In the genomic region with DNA sequence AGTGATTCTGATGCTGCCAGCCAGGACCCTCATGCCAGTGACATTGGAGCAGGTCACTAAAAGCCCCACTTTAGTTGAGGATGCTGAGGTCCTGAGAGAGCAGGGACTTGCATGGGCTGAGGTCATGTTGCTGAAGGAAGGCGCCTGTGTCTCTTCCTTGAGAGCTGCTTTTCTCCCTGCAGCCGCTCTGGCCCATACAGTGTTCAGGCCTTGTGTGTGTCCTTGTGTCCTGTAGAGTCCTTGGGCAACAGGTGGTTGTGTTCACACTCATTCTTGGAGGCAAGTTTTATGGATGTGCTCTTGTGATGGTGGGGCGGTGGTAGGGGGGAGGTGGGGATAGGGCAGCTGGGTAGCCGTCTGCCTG, we compare ENCODE assay signal across 14 cellular contexts. TPM values are rescaled to one million over a fixed set of nuclear protein-coding genes. Genes with fewer than 3 reads are reported as not detected.
DNase-seq lines count a peak whose midpoint lies in the region; ATAC-seq and TF ChIP-seq lines count a peak whose summit lies in the region.
"Had no signal": no experiment of that assay in that cellular context is flagged by ENCODE, and none has a peak within 500 bp of the region (broad histone marks: within the 10 kb centered on the region; RNA-seq: fewer than 3 reads in every experiment).

No MANE protein-coding gene starts in this region.

- no peaks in the 10 kb centered on the region for H3K27me3 Mint-ChIP-seq in activated naive CD8-positive, alpha-beta T cell
- no peaks in the 10 kb centered on the region for H3K27me3 Mint-ChIP-seq in natural killer cell treated with Interleukin-12 subunit alpha and Interleukin-12 subunit beta and Interleukin-15 and Interleukin-18, amount 100 ng/mL, for 72 hours

- H3K27ac ChIP-seq in left ventricle myocardium inferior (replicated peaks): peak overlapping the region; percentile 58
- no peak overlapping the region for H3K27ac ChIP-seq in A673 (ENCODE audit: low read depth, low read length, poor library complexity, severe bottlenecking)

- intact Hi-C loops in left ventricle myocardium inferior (cut with micrococcal nuclease) (no loop called here), cardiac septum (cut with DNase I) (no loop called here), A673 (cut with micrococcal nuclease; ENCODE audit: unreplicated experiment) (no loop called here)

- no peak for ATAC-seq in natural killer cell treated with Interleukin-12 subunit alpha and Interleukin-12 subunit beta and Interleukin-15 and Interleukin-18, amount 100 ng/mL, for 72 hours
- ATAC-seq in GM21723 (IDR thresholded peaks at IDR 0.05; ENCODE audit: unreplicated experiment): no peak
- ATAC-seq: PC-3 had no signal

- H3K27me3 ChIP-seq in left ventricle myocardium inferior (ENCODE audit: low read depth) (no peaks in the 10 kb centered on the region), A673 (replicated peaks; ENCODE audit: insufficient read depth, low read depth, low read length, poor library complexity) (no peaks in the 10 kb centered on the region)
- H3K27me3 ChIP-seq: BE2C had no signal

- peak overlapping the region; percentile 90 for H3K27ac Mint-ChIP-seq in activated naive CD8-positive, alpha-beta T cell
- peak overlapping the region; percentile 47 to 79 for H3K27ac Mint-ChIP-seq in natural killer cell treated with Interleukin-12 subunit alpha and Interleukin-12 subunit beta and Interleukin-15 and Interleukin-18, amount 100 ng/mL, for 72 hours
- H3K27ac Mint-ChIP-seq: mesothelial cell of epicardium had no signal

- DNase-seq in left ventricle myocardium inferior (no peak), cardiac septum (ENCODE audit: low spot score) (no peak), ACHN (no peak), ecto neural progenitor cell (ENCODE audit: low spot score) (no peak), A673 (ENCODE audit: low spot score) (no peak)
- no peak for DNase-seq in natural killer cell treated with Interleukin-12 subunit alpha and Interleukin-12 subunit beta and Interleukin-15 and Interleukin-18, amount 100 ng/mL, for 72 hours (ENCODE audit: low spot score)
- DNase-seq: anterior cingulate cortex, BE2C, NCI-H1436 treated with DMSO at 0.1 percent for 48 hours, PC-3 had no signal

- H3K9me3 Mint-ChIP-seq in activated naive CD8-positive, alpha-beta T cell (ENCODE audit: low read depth): no peaks in the 10 kb centered on the region
- no peaks in the 10 kb centered on the region for H3K9me3 Mint-ChIP-seq in natural killer cell treated with Interleukin-12 subunit alpha and Interleukin-12 subunit beta and Interleukin-15 and Interleukin-18, amount 100 ng/mL, for 72 hours
- H3K9me3 Mint-ChIP-seq: mesothelial cell of epicardium had no signal

- BruUV-seq in A673 (replicated peaks; lab: Mats Ljungman, UMichigan): no TSS peak

- H3K9me3 ChIP-seq in left ventricle myocardium inferior (replicated peaks) (no peaks in the 10 kb centered on the region), A673 (ENCODE audit: low read depth, low read length, poor library complexity, severe bottlenecking) (no peaks in the 10 kb centered on the region)
- H3K9me3 ChIP-seq: BE2C had no signal

- H3K4me1 ChIP-seq in left ventricle myocardium inferior (peaks cover 89% of the 10 kb centered on the region), A673 (ENCODE audit: insufficient read depth, low read length, poor library complexity, severe bottlenecking) (peaks cover 15% of the 10 kb centered on the region)
- H3K4me1 ChIP-seq: BE2C had no signal

- peak overlapping the region; percentile 70 for H3K4me3 Mint-ChIP-seq in activated naive CD8-positive, alpha-beta T cell
- peak overlapping the region; percentile 85 for H3K4me3 Mint-ChIP-seq in natural killer cell treated with Interleukin-12 subunit alpha and Interleukin-12 subunit beta and Interleukin-15 and Interleukin-18, amount 100 ng/mL, for 72 hours
- H3K4me3 Mint-ChIP-seq: mesothelial cell of epicardium had no signal

- H3K36me3 Mint-ChIP-seq in activated naive CD8-positive, alpha-beta T cell: peaks cover 29% of the 10 kb centered on the region
- H3K36me3 Mint-ChIP-seq in natural killer cell treated with Interleukin-12 subunit alpha and Interleukin-12 subunit beta and Interleukin-15 and Interleukin-18, amount 100 ng/mL, for 72 hours: peaks cover 14% of the 10 kb centered on the region

- peak overlapping the region; percentile 12 for H3K4me3 ChIP-seq in left ventricle myocardium inferior
- no peak overlapping the region for H3K4me3 ChIP-seq in A673 (ENCODE audit: low read depth, low read length, poor library complexity, severe bottlenecking)

- H3K36me3 ChIP-seq in left ventricle myocardium inferior (peaks cover 36% of the 10 kb centered on the region), A673 (ENCODE audit: insufficient read depth, low read length, poor library complexity, severe bottlenecking) (peaks cover 8% of the 10 kb centered on the region)
- H3K36me3 ChIP-seq: BE2C had no signal

- peaks cover 96% of the 10 kb centered on the region for H3K4me1 Mint-ChIP-seq in activated naive CD8-positive, alpha-beta T cell (ENCODE audit: low read depth)
- peaks cover 77 to 90% of the 10 kb centered on the region in 2 donors for H3K4me1 Mint-ChIP-seq in natural killer cell treated with Interleukin-12 subunit alpha and Interleukin-12 subunit beta and Interleukin-15 and Interleukin-18, amount 100 ng/mL, for 72 hours (ENCODE audit: low read depth in 2 of 2)

- in situ Hi-C loops in ACHN (cut with HindIII; ENCODE audit: low pct_ligation_motif_present, low pct_unique_long_range_greater_than_20kb, low sequenced_read_pairs): no loop called here

- CTCF ChIA-PET in A673 (lab: Charles Lee): no interaction called here

- POLR2A ChIA-PET in A673 (lab: Charles Lee; ENCODE audit: low non-redundant PET): no interaction called here

- TF ChIP-seq CTCF in left ventricle myocardium inferior (IDR thresholded peaks at IDR 0.05; ENCODE audit: borderline replicate concordance): no peak
- TF ChIP-seq CTCF in A673 (conservative IDR thresholded peaks at IDR 0.05; ENCODE audit: low read depth, low read length): no peak

RNA-seq across cellular contexts. Expression of gene TSPAN14, which starts 33.3 kb away (rescaled TPM):
- total RNA-seq in left ventricle myocardium inferior (33.4 TPM), cardiac septum (20.1 TPM), A673 (2021) (50.4 and 55.8 TPM in 2 replicates)
- total RNA-seq in natural killer cell treated with Interleukin-12 subunit alpha and Interleukin-12 subunit beta and Interleukin-15 and Interleukin-18, amount 100 ng/mL, for 72 hours: 10 to 100 TPM; 56.5 to 76.6 TPM
- total RNA-seq: PC-3 had no signal

RNA-seq across cellular contexts. Expression of gene SH2D4B, which starts 50.3 kb away (rescaled TPM):
- total RNA-seq in left ventricle myocardium inferior: not detected
- total RNA-seq in cardiac septum: not detected
- total RNA-seq in natural killer cell treated with Interleukin-12 subunit alpha and Interleukin-12 subunit beta and Interleukin-15 and Interleukin-18, amount 100 ng/mL, for 72 hours: under 1 TPM; 0.25 to 0.40 TPM
- total RNA-seq in A673 (2021): 0.07 and 0.19 TPM in 2 replicates
- total RNA-seq: fibroblast of villous mesenchyme, PC-3 had no signal
